Comparison of ENCODE assay signal across 1 cellular context in the genomic region with DNA sequence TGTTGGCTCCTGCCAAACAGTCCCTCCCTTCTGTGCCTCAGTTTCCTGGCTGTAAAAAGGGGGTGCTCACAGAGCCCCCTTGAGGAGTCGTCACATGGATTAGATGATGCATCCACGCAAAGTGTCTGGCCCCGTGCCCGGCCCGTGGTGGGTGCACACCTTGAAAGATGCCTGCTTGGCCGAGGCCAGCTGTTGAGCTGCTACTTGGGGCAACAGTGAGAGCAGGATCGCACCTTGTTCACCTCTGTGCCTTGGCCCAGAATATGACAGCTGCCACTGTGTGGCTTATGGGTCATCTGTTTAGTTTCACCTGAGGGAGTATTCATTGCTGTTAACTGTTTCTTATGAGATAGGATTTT.
TF ChIP-seq lines count a peak whose summit lies in the region.

No MANE protein-coding gene starts in this region.

TF ChIP-seq in IMR-90, 13 proteins besides CTCF, POLR2A, EP300 and RAD21 (continued from another document):
- TF ChIP-seq, protein P1, sequence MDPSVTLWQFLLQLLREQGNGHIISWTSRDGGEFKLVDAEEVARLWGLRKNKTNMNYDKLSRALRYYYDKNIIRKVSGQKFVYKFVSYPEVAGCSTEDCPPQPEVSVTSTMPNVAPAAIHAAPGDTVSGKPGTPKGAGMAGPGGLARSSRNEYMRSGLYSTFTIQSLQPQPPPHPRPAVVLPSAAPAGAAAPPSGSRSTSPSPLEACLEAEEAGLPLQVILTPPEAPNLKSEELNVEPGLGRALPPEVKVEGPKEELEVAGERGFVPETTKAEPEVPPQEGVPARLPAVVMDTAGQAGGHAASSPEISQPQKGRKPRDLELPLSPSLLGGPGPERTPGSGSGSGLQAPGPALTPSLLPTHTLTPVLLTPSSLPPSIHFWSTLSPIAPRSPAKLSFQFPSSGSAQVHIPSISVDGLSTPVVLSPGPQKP (IDR thresholded peaks at IDR 0.05; ENCODE audit: borderline replicate concordance, low read depth, low read length): no peak
- TF ChIP-seq RFX5 (IDR thresholded peaks at IDR 0.05; ENCODE audit: low read depth, low read length) (no peak), RCOR1 (IDR thresholded peaks at IDR 0.05; ENCODE audit: insufficient replicate concordance, low read length) (no peak), MAZ (IDR thresholded peaks at IDR 0.05; ENCODE audit: borderline replicate concordance, low read depth, low read length) (no peak), SMC3 (IDR thresholded peaks at IDR 0.05; ENCODE audit: low read depth, low read length) (no peak)
